ENCODE assay signal across 8 cellular contexts in the genomic region with DNA sequence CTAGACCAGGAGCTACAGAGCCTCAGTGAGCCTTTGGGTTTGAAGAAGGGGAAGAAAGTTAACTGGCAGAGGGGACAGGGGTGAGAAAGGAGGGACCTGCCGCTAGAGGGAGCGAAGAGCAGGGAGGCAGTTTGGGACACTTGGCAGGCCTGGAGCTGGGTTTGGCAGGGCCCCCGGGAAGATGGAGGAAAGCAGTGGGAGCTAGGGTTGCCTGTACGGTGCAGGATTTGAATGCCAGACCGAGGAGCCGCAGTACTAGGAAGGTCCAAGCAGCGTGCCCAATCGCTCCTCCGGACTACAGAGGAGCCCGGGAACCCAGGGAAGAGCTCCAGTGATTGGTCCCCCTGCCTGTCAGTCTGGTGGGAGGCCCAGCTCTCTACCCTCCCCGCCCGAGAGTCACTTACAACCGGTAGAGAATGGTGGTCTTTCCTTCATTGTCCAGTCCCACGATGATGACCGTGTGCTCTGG. TPM values are rescaled to one million over a fixed set of nuclear protein-coding genes. Genes with fewer than 3 reads are reported as not detected.
DNase-seq lines count a peak whose midpoint lies in the region; ATAC-seq and TF ChIP-seq lines count a peak whose summit lies in the region.

No MANE protein-coding gene starts in this region.

- H4K20me1 ChIP-seq in H9 (ENCODE audit: control insufficient read depth, insufficient read depth, insufficient read length): no peaks in the 10 kb centered on the region

- peaks cover 10% of the 10 kb centered on the region; the same call in 1 of the 2 replicates for H3K27me3 ChIP-seq in H9 (ENCODE audit: insufficient read depth, low read length)

- no peak overlapping the region for H2BK12ac ChIP-seq in H9 (ENCODE audit: insufficient read length, low read depth, low read length)

- no peak overlapping the region for H2BK5ac ChIP-seq in H9 (ENCODE audit: insufficient read length, low read length)

- no peak overlapping the region for H3K56ac ChIP-seq in H9 (ENCODE audit: insufficient read length, low read depth, low read length)

- H2BK15ac ChIP-seq in H9 (ENCODE audit: low read depth, low read length): no peak overlapping the region

- H2AFZ ChIP-seq in H9 (ENCODE audit: low read length): no peak overlapping the region

- DNase-seq in DMS153 treated with DMSO at 0.1 percent for 48 hours (lab: John Stamatoyannopoulos, UW; ENCODE audit: unreplicated experiment) (peak; percentile 14), H9 (peak; percentile 99), NCI-H2029 treated with DMSO at 0.1 percent for 48 hours (lab: John Stamatoyannopoulos, UW) (peak; percentile 42), cardiac fibroblast (ENCODE audit: low read depth in 2 of 2) (peak; percentile 93 to 95), inferior parietal cortex (ENCODE audit: extremely low spot score) (peak; percentile 50), smooth muscle cell of the brain vasculature (ENCODE audit: low read depth, low spot score) (peak; percentile 69)

- H2BK20ac ChIP-seq in H9 (ENCODE audit: low read depth, low read length, poor library complexity, severe bottlenecking): no peak overlapping the region

- no peaks in the 10 kb centered on the region for H3K79me2 ChIP-seq in H9 (ENCODE audit: insufficient read depth, low read length)

- H3K9ac ChIP-seq in H9 (ENCODE audit: extremely low read depth, insufficient read length, low read length): no peak overlapping the region

- no peaks in the 10 kb centered on the region for H3K79me1 ChIP-seq in H9 (ENCODE audit: insufficient read depth, low read depth, low read length, poor library complexity, severe bottlenecking)

- H3K27me3 Mint-ChIP-seq in H9 (ENCODE audit: low read depth): peaks cover 32% of the 10 kb centered on the region

- H4K8ac ChIP-seq in H9 (replicated peaks; ENCODE audit: insufficient read length, low read depth, low read length): no peak overlapping the region

- H3K23me2 ChIP-seq in H9 (ENCODE audit: insufficient read length, low read depth, low read length, poor library complexity, severe bottlenecking): peaks cover 9% of the 10 kb centered on the region

- peak; percentile 85 for TF ChIP-seq CTCF in H9 (conservative IDR thresholded peaks at IDR 0.05)
- peak; percentile 94 for TF ChIP-seq CTCF in WI38 (IDR thresholded peaks at IDR 0.05; ENCODE audit: low read depth, low read length)
- peak; percentile 91 for TF ChIP-seq CTCF in cardiac fibroblast (IDR thresholded peaks at IDR 0.05; ENCODE audit: low read depth, low read length)

- H3T11ph ChIP-seq in H9 (ENCODE audit: low read length): no peak overlapping the region

- no peak overlapping the region for H4K91ac ChIP-seq in H9 (ENCODE audit: insufficient read length, low read depth, low read length)

- no peak for ATAC-seq in HG03097 (IDR thresholded peaks at IDR 0.05; ENCODE audit: low FRiP score, unreplicated experiment)

- no peak overlapping the region for H3K27ac ChIP-seq in H9 (ENCODE audit: insufficient read length, low read depth, low read length)

- H3K4me1 Mint-ChIP-seq in H9: peaks cover 24 to 25% of the 10 kb centered on the region in 2 experiments

- H4K5ac ChIP-seq in H9 (ENCODE audit: insufficient read length, low read depth, low read length): no peak overlapping the region

- H3K4me1 ChIP-seq in H9 (ENCODE audit: insufficient read depth, low read length): no peaks in the 10 kb centered on the region

- no peak overlapping the region for H3K14ac ChIP-seq in H9 (ENCODE audit: insufficient read depth, low read length)

- peaks cover 4 to 8% of the 10 kb centered on the region in 2 experiments for H3K9me3 Mint-ChIP-seq in H9

- no peak overlapping the region for H3K23ac ChIP-seq in H9 (ENCODE audit: insufficient read length, low read depth, low read length)

- H2AK5ac ChIP-seq in H9 (ENCODE audit: insufficient read length, low read length): no peak overlapping the region

- no peak overlapping the region for H3K4ac ChIP-seq in H9 (ENCODE audit: low read depth, low read length)

- no peak overlapping the region for H3K18ac ChIP-seq in H9 (ENCODE audit: insufficient read length, low read depth, low read length)

- peaks cover 3 to 8% (median 7%) of the 10 kb centered on the region in 3 experiments; a peak in 5 of 7 replicates for H3K36me3 Mint-ChIP-seq in H9 (ENCODE audit: insufficient read depth in 1 of 3, low read depth in 3 of 3)

- H3K27ac Mint-ChIP-seq in H9: no peak overlapping the region; a peak in 2 of 7 replicates

- H3K4me3 ChIP-seq in WI38 (ENCODE audit: low read depth, low read length): peak overlapping the region; percentile 58
- H3K4me3 ChIP-seq in cardiac fibroblast (replicated peaks in 1 of 2; ENCODE audit: low read depth in 2 of 2, low read length in 2 of 2): peak overlapping the region; percentile 43 to 44

- WGBS in H9 (ENCODE audit: extremely low coverage, insufficient read length, low lambda C conversion rate): no CpG with 5 or more reads among the region's 15 CpGs

- H3K4me2 ChIP-seq in H9 (ENCODE audit: insufficient read depth, insufficient read length, low read length): peak overlapping the region; percentile 82

- no peaks in the 10 kb centered on the region for H3K9me3 ChIP-seq in H9 (ENCODE audit: control insufficient read depth, low read depth, low read length)

- H3K4me3 Mint-ChIP-seq in H9: peak overlapping the region; percentile 82 to 96

- no peak overlapping the region for H2BK120ac ChIP-seq in H9 (ENCODE audit: low read depth, low read length, poor library complexity, severe bottlenecking)

RNA-seq across cellular contexts. Expression of gene ARL5C, which starts 1.3 kb away (rescaled TPM):
- not detected in 2 replicates for total RNA-seq in H9 (2021)

RNA-seq across cellular contexts. Expression of gene PLXDC1, which starts 13.3 kb away (rescaled TPM):
- 1.6 and 2.0 TPM in 2 replicates for total RNA-seq in H9 (2021)

RNA-seq across cellular contexts. Expression of gene CACNB1, which starts 32.8 kb away (rescaled TPM):
- 17.5 and 20.0 TPM in 2 replicates for total RNA-seq in H9 (2021)

RNA-seq across cellular contexts. Expression of gene RPL19, which starts 35.4 kb away (rescaled TPM):
- total RNA-seq in H9 (2021): 2,038 and 2,051 TPM in 2 replicates

Comparison
In these comparisons a context has a peak if more than half of its experiments do, and no peak if none do; other contexts are left out.
1. DNase-seq: peak in every context shown above with its lines; median percentile 99 in H9; 94 in cardiac fibroblast; 69 in smooth muscle cell of the brain vasculature; 50 in inferior parietal cortex; 42 in NCI-H2029 treated with DMSO at 0.1 percent for 48 hours; 14 in DMS153 treated with DMSO at 0.1 percent for 48 hours.